Comparison of ENCODE assay signal across 1 cellular context in the genomic region with DNA sequence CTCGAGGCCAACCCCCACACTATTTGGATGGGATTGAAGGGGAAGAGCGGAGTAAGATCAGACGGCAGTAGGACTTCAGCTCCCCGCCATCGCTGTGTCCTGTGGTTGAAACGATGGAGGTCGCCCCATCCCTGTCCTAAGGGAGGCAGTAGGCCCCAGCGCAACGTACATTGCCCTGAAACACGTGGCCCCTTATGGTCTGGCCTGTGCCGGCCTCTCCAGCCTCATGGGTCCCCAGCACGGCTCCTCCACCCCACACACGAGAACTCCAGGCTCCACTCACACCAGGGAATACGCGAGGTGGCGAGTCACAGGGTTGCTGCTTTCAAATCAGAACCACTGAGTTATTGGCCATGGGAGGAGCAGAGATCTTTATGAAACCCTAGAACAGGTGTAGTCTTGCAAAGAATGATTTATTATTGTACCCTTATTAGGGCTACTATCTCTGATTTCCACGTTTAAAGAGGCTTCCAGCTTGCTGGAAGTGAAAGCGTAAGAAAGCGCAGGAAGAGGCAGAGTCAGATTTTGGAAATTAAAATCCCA.
A peak's percentile ranks its signal among the peaks of the same experiment; 100 is the strongest.
TF ChIP-seq lines count a peak whose summit lies in the region.

No MANE protein-coding gene starts in this region.

TF ChIP-seq in HepG2, 621 proteins besides CTCF, POLR2A, EP300 and RAD21 (continued from another document and continues in another):
- TF ChIP-seq, protein P1, sequence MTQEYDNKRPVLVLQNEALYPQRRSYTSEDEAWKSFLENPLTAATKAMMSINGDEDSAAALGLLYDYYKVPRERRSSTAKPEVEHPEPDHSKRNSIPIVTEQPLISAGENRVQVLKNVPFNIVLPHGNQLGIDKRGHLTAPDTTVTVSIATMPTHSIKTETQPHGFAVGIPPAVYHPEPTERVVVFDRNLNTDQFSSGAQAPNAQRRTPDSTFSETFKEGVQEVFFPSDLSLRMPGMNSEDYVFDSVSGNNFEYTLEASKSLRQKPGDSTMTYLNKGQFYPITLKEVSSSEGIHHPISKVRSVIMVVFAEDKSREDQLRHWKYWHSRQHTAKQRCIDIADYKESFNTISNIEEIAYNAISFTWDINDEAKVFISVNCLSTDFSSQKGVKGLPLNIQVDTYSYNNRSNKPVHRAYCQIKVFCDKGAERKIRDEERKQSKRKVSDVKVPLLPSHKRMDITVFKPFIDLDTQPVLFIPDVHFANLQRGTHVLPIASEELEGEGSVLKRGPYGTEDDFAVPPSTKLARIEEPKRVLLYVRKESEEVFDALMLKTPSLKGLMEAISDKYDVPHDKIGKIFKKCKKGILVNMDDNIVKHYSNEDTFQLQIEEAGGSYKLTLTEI (CRISPR knock-in tag; conservative IDR thresholded peaks at IDR 0.05): no peak
- TF ChIP-seq SRSF9 (IDR thresholded peaks at IDR 0.05; ENCODE audit: borderline replicate concordance, insufficient read depth, low read depth, low read length, poor library complexity, severe bottlenecking) (no peak), ZSCAN29 (CRISPR knock-in tag; conservative IDR thresholded peaks at IDR 0.05) (no peak), ZNF678 (CRISPR knock-in tag; IDR thresholded peaks at IDR 0.05) (no peak), MLLT10 (CRISPR knock-in tag; IDR thresholded peaks at IDR 0.05) (no peak), ZNF839 (CRISPR knock-in tag; IDR thresholded peaks at IDR 0.05; ENCODE audit: borderline replicate concordance) (peak; percentile 90; the same call in 1 of the 2 replicates), ZFYVE20 (CRISPR knock-in tag; IDR thresholded peaks at IDR 0.05; ENCODE audit: borderline replicate concordance, low read depth) (peak; percentile 91; the same call in 1 of the 2 replicates), CREB1 (IDR thresholded peaks at IDR 0.05) (no peak), CREB1 (CRISPR knock-in tag; IDR thresholded peaks at IDR 0.05) (0 out of 2 replicates have a peak, but pooled peaks have one; percentile 6), KDM5B (CRISPR knock-in tag; IDR thresholded peaks at IDR 0.05; ENCODE audit: borderline replicate concordance) (peak; percentile 72), CEBPG (CRISPR knock-in tag; IDR thresholded peaks at IDR 0.05) (no peak), NKX3-1 (CRISPR knock-in tag; IDR thresholded peaks at IDR 0.05) (peak; percentile 93; the same call in 1 of the 2 replicates), CENPT (CRISPR knock-in tag; IDR thresholded peaks at IDR 0.05; ENCODE audit: low read depth) (no peak), PCBP2 (optimal IDR thresholded peaks at IDR 0.05; ENCODE audit: low read depth, low read length, poor library complexity, severe bottlenecking) (no peak), CHCHD3 (CRISPR knock-in tag; IDR thresholded peaks at IDR 0.05) (peak; percentile 81; the same call in 1 of the 2 replicates), RXRA (CRISPR knock-in tag; IDR thresholded peaks at IDR 0.05) (peak; percentile 44; the same call in 1 of the 2 replicates), RNF2 (conservative IDR thresholded peaks at IDR 0.05; ENCODE audit: low read depth) (0 out of 2 replicates have a peak, but pooled peaks have one; percentile 75), ZNF101 (CRISPR knock-in tag; IDR thresholded peaks at IDR 0.05; ENCODE audit: borderline replicate concordance, low read depth) (peak; percentile 93; the same call in 1 of the 2 replicates), NCOA5 (CRISPR knock-in tag; IDR thresholded peaks at IDR 0.05) (no peak), ERF (CRISPR knock-in tag; IDR thresholded peaks at IDR 0.05) (peak; percentile 83), ZNF724P (CRISPR knock-in tag; IDR thresholded peaks at IDR 0.05; ENCODE audit: borderline replicate concordance) (peak; percentile 77; the same call in 1 of the 2 replicates), ZNF205 (CRISPR knock-in tag; IDR thresholded peaks at IDR 0.05) (no peak)
- TF ChIP-seq, protein P2, sequence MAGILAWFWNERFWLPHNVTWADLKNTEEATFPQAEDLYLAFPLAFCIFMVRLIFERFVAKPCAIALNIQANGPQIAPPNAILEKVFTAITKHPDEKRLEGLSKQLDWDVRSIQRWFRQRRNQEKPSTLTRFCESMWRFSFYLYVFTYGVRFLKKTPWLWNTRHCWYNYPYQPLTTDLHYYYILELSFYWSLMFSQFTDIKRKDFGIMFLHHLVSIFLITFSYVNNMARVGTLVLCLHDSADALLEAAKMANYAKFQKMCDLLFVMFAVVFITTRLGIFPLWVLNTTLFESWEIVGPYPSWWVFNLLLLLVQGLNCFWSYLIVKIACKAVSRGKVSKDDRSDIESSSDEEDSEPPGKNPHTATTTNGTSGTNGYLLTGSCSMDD (CRISPR knock-in tag; IDR thresholded peaks at IDR 0.05): 0 out of 2 replicates have a peak, but pooled peaks have one; percentile 66
- TF ChIP-seq, protein P3, sequence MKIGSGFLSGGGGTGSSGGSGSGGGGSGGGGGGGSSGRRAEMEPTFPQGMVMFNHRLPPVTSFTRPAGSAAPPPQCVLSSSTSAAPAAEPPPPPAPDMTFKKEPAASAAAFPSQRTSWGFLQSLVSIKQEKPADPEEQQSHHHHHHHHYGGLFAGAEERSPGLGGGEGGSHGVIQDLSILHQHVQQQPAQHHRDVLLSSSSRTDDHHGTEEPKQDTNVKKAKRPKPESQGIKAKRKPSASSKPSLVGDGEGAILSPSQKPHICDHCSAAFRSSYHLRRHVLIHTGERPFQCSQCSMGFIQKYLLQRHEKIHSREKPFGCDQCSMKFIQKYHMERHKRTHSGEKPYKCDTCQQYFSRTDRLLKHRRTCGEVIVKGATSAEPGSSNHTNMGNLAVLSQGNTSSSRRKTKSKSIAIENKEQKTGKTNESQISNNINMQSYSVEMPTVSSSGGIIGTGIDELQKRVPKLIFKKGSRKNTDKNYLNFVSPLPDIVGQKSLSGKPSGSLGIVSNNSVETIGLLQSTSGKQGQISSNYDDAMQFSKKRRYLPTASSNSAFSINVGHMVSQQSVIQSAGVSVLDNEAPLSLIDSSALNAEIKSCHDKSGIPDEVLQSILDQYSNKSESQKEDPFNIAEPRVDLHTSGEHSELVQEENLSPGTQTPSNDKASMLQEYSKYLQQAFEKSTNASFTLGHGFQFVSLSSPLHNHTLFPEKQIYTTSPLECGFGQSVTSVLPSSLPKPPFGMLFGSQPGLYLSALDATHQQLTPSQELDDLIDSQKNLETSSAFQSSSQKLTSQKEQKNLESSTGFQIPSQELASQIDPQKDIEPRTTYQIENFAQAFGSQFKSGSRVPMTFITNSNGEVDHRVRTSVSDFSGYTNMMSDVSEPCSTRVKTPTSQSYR (CRISPR knock-in tag; IDR thresholded peaks at IDR 0.05; ENCODE audit: borderline replicate concordance): 0 out of 2 replicates have a peak, but pooled peaks have one; percentile 12
- TF ChIP-seq, protein P4, sequence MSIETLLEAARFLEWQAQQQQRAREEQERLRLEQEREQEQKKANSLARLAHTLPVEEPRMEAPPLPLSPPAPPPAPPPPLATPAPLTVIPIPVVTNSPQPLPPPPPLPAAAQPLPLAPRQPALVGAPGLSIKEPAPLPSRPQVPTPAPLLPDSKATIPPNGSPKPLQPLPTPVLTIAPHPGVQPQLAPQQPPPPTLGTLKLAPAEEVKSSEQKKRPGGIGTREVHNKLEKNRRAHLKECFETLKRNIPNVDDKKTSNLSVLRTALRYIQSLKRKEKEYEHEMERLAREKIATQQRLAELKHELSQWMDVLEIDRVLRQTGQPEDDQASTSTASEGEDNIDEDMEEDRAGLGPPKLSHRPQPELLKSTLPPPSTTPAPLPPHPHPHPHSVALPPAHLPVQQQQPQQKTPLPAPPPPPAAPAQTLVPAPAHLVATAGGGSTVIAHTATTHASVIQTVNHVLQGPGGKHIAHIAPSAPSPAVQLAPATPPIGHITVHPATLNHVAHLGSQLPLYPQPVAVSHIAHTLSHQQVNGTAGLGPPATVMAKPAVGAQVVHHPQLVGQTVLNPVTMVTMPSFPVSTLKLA (IDR thresholded peaks at IDR 0.05): peak; percentile 62
- TF ChIP-seq, protein P5, sequence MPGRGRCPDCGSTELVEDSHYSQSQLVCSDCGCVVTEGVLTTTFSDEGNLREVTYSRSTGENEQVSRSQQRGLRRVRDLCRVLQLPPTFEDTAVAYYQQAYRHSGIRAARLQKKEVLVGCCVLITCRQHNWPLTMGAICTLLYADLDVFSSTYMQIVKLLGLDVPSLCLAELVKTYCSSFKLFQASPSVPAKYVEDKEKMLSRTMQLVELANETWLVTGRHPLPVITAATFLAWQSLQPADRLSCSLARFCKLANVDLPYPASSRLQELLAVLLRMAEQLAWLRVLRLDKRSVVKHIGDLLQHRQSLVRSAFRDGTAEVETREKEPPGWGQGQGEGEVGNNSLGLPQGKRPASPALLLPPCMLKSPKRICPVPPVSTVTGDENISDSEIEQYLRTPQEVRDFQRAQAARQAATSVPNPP (CRISPR knock-in tag; IDR thresholded peaks at IDR 0.05): no peak; the same call in 1 of the 2 replicates
- TF ChIP-seq, protein P6, sequence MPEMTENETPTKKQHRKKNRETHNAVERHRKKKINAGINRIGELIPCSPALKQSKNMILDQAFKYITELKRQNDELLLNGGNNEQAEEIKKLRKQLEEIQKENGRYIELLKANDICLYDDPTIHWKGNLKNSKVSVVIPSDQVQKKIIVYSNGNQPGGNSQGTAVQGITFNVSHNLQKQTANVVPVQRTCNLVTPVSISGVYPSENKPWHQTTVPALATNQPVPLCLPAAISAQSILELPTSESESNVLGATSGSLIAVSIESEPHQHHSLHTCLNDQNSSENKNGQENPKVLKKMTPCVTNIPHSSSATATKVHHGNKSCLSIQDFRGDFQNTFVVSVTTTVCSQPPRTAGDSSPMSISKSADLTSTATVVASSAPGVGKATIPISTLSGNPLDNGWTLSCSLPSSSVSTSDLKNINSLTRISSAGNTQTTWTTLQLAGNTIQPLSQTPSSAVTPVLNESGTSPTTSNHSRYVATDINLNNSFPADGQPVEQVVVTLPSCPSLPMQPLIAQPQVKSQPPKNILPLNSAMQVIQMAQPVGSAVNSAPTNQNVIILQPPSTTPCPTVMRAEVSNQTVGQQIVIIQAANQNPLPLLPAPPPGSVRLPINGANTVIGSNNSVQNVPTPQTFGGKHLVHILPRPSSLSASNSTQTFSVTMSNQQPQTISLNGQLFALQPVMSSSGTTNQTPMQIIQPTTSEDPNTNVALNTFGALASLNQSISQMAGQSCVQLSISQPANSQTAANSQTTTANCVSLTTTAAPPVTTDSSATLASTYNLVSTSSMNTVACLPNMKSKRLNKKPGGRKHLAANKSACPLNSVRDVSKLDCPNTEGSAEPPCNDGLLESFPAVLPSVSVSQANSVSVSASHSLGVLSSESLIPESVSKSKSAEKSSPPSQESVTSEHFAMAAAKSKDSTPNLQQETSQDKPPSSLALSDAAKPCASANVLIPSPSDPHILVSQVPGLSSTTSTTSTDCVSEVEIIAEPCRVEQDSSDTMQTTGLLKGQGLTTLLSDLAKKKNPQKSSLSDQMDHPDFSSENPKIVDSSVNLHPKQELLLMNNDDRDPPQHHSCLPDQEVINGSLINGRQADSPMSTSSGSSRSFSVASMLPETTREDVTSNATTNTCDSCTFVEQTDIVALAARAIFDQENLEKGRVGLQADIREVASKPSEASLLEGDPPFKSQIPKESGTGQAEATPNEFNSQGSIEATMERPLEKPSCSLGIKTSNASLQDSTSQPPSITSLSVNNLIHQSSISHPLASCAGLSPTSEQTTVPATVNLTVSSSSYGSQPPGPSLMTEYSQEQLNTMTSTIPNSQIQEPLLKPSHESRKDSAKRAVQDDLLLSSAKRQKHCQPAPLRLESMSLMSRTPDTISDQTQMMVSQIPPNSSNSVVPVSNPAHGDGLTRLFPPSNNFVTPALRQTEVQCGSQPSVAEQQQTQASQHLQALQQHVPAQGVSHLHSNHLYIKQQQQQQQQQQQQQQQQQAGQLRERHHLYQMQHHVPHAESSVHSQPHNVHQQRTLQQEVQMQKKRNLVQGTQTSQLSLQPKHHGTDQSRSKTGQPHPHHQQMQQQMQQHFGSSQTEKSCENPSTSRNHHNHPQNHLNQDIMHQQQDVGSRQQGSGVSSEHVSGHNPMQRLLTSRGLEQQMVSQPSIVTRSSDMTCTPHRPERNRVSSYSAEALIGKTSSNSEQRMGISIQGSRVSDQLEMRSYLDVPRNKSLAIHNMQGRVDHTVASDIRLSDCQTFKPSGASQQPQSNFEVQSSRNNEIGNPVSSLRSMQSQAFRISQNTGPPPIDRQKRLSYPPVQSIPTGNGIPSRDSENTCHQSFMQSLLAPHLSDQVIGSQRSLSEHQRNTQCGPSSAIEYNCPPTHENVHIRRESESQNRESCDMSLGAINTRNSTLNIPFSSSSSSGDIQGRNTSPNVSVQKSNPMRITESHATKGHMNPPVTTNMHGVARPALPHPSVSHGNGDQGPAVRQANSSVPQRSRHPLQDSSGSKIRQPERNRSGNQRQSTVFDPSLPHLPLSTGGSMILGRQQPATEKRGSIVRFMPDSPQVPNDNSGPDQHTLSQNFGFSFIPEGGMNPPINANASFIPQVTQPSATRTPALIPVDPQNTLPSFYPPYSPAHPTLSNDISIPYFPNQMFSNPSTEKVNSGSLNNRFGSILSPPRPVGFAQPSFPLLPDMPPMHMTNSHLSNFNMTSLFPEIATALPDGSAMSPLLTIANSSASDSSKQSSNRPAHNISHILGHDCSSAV (CRISPR knock-in tag; IDR thresholded peaks at IDR 0.05; ENCODE audit: borderline replicate concordance): no peak
- TF ChIP-seq, protein P7, sequence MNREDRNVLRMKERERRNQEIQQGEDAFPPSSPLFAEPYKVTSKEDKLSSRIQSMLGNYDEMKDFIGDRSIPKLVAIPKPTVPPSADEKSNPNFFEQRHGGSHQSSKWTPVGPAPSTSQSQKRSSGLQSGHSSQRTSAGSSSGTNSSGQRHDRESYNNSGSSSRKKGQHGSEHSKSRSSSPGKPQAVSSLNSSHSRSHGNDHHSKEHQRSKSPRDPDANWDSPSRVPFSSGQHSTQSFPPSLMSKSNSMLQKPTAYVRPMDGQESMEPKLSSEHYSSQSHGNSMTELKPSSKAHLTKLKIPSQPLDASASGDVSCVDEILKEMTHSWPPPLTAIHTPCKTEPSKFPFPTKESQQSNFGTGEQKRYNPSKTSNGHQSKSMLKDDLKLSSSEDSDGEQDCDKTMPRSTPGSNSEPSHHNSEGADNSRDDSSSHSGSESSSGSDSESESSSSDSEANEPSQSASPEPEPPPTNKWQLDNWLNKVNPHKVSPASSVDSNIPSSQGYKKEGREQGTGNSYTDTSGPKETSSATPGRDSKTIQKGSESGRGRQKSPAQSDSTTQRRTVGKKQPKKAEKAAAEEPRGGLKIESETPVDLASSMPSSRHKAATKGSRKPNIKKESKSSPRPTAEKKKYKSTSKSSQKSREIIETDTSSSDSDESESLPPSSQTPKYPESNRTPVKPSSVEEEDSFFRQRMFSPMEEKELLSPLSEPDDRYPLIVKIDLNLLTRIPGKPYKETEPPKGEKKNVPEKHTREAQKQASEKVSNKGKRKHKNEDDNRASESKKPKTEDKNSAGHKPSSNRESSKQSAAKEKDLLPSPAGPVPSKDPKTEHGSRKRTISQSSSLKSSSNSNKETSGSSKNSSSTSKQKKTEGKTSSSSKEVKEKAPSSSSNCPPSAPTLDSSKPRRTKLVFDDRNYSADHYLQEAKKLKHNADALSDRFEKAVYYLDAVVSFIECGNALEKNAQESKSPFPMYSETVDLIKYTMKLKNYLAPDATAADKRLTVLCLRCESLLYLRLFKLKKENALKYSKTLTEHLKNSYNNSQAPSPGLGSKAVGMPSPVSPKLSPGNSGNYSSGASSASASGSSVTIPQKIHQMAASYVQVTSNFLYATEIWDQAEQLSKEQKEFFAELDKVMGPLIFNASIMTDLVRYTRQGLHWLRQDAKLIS (CRISPR knock-in tag; IDR thresholded peaks at IDR 0.05): 0 out of 2 replicates have a peak, but pooled peaks have one; percentile 16
- TF ChIP-seq, protein P8, sequence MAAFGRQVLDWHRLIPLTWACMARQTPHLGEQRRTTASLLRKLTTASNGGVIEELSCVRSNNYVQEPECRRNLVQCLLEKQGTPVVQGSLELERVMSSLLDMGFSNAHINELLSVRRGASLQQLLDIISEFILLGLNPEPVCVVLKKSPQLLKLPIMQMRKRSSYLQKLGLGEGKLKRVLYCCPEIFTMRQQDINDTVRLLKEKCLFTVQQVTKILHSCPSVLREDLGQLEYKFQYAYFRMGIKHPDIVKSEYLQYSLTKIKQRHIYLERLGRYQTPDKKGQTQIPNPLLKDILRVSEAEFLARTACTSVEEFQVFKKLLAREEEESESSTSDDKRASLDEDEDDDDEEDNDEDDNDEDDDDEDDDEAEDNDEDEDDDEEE (CRISPR knock-in tag; IDR thresholded peaks at IDR 0.05): peak; percentile 39; the same call in 1 of the 2 replicates
